In the genomic region with DNA sequence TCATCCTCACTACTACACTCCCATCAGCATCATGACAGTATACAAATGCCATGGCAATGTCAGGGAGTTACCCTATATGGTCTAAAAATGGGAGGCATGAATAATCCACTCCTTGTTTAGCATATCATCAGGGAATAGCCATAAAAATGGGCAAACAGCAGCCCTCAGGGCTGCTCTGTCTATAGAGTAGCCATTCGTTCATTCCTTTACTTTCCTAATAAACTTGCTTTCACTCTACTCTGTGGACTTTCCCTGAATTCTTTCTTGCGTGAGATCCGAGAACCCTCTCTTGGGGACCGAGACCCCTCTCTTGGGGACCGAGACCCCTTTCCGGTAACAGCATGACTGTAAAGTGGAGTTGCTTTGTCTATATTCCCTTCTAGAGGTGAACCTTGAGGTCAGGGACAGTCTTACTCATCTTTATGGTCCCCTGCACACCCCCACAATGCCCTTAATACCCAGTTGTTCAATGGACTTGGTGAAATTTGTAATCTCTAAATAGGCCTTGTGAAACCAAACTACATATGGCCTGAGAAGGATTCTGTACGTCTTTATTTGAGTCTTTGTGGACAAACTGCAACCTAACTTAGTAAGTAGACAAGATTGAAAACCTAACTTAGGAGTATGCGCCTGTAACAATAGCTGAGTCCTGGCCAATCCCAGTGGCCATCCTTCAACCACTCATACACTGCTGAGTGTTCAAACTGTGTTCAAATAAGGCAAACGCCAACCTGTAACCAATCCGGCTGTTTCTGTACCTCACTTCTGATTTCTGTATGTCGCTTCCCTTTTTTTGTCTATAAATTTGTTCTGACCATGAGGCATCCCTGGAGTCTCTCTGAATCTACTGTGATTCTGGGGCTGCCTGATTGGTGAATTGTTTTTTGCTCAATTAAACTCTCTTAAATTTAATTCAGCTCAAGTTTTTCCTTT, we compare ENCODE assay signal across 19 cellular contexts. TPM values are rescaled to one million over a fixed set of nuclear protein-coding genes. Genes with fewer than 3 reads are reported as not detected.
DNase-seq lines count a peak whose midpoint lies in the region; ATAC-seq, FAIRE-seq and TF ChIP-seq lines count a peak whose summit lies in the region.
"Had no signal": no experiment of that assay in that cellular context is flagged by ENCODE, and none has a peak within 500 bp of the region (broad histone marks: within the 10 kb centered on the region; RNA-seq: fewer than 3 reads in every experiment).

No MANE protein-coding gene starts in this region.

- TF ChIP-seq CTCF in Calu3 (IDR thresholded peaks at IDR 0.05; ENCODE audit: unreplicated experiment) = no peak
- TF ChIP-seq CTCF in astrocyte (IDR thresholded peaks at IDR 0.05; ENCODE audit: insufficient read depth, low read depth, low read length) = no peak

- H3K27me3 ChIP-seq in astrocyte (ENCODE audit: insufficient read depth, low read length) = no peaks in the 10 kb centered on the region
- H3K27me3 ChIP-seq: right lobe of liver, upper lobe of right lung had no signal

- FAIRE-seq in astrocyte (lab: Jason Lieb, UNC) = no peak
- FAIRE-seq: A204.1 had no signal

- no peak overlapping the region for H3K4me3 Mint-ChIP-seq in Calu3 (ENCODE audit: low read depth, unreplicated experiment)
- no peak overlapping the region for H3K4me3 Mint-ChIP-seq in astrocyte (ENCODE audit: unreplicated experiment)
- H3K4me3 Mint-ChIP-seq: activated CD4-positive, alpha-beta T cell treated with anti-CD3 and anti-CD28 coated beads for 36 hours; activated naive CD8-positive, alpha-beta T cell; CD4-positive, alpha-beta memory T cell; effector memory CD8-positive, alpha-beta T cell had no signal

- H3K79me2 ChIP-seq in astrocyte (ENCODE audit: insufficient read depth, low read length) = no peaks in the 10 kb centered on the region

- no TSS peak for BruUV-seq in Calu3 (replicated peaks; lab: Mats Ljungman, UMichigan)

- H4K20me1 ChIP-seq in astrocyte (ENCODE audit: insufficient read depth, low read length) = no peaks in the 10 kb centered on the region

- intact Hi-C loops in Calu3 (cut with micrococcal nuclease; ENCODE audit: unreplicated experiment) = no loop called here
- intact Hi-C loops in Right ventricle myocardium inferior (cut with DNase I) = no loop called here

- no peak for DNase-seq in Calu3
- no peak for DNase-seq in astrocyte (ENCODE audit: low read depth)
- DNase-seq in NK-92 treated with Interleukin-12 subunit alpha and Interleukin-12 subunit beta, amount 100 ng/mL, for 24 hours (lab: John Stamatoyannopoulos, UW) = no peak
- no peak for DNase-seq in OCI-M1 (lab: John Stamatoyannopoulos, UW)
- DNase-seq in Right ventricle myocardium inferior (ENCODE audit: missing footprints) = no peak
- DNase-seq in NCI-H2171 (lab: John Stamatoyannopoulos, UW) = no peak
- DNase-seq: activated CD4-positive, alpha-beta T cell treated with anti-CD3 and anti-CD28 coated beads for 36 hours; activated T-cell treated with anti-CD3 and anti-CD28 coated beads for 4 hours; CD4-positive, alpha-beta memory T cell; effector memory CD8-positive, alpha-beta T cell; NCI-H1694 treated with DMSO at 0.1 percent for 48 hours; NCI-H69; stimulated activated CD4-positive, alpha-beta T cell treated with anti-CD3 and anti-CD28 coated beads, Interleukin-4, amount 100 ng/mL, for 4 hours; upper lobe of right lung had no signal

- CTCF ChIA-PET in Calu3 (lab: Charles Lee) = no interaction called here

- H3K27ac Mint-ChIP-seq in Calu3 (ENCODE audit: unreplicated experiment) (peak overlapping the region; percentile 22), astrocyte (ENCODE audit: unreplicated experiment) (peak overlapping the region; percentile 55)
- H3K27ac Mint-ChIP-seq: activated CD4-positive, alpha-beta T cell treated with anti-CD3 and anti-CD28 coated beads for 36 hours; activated naive CD8-positive, alpha-beta T cell; CD4-positive, alpha-beta memory T cell; effector memory CD8-positive, alpha-beta T cell had no signal

- H3K9me3 ChIP-seq in astrocyte (ENCODE audit: insufficient read depth, low read depth, low read length) = no peaks in the 10 kb centered on the region
- H3K9me3 ChIP-seq: right lobe of liver, upper lobe of right lung had no signal

- H3K4me1 Mint-ChIP-seq in Calu3 (ENCODE audit: low read depth, unreplicated experiment) (peaks cover 13% of the 10 kb centered on the region), astrocyte (ENCODE audit: low read depth, unreplicated experiment) (peaks cover 17% of the 10 kb centered on the region)
- H3K4me1 Mint-ChIP-seq: activated CD4-positive, alpha-beta T cell treated with anti-CD3 and anti-CD28 coated beads for 36 hours had no signal

- H3K9me3 Mint-ChIP-seq in Calu3 (ENCODE audit: low read depth, unreplicated experiment) = no peaks in the 10 kb centered on the region
- no peaks in the 10 kb centered on the region for H3K9me3 Mint-ChIP-seq in astrocyte (ENCODE audit: unreplicated experiment)
- H3K9me3 Mint-ChIP-seq: CD4-positive, alpha-beta memory T cell; effector memory CD8-positive, alpha-beta T cell had no signal

- no peak overlapping the region for H3K27ac ChIP-seq in astrocyte (ENCODE audit: low read depth, low read length)
- H3K27ac ChIP-seq: right lobe of liver, upper lobe of right lung had no signal

- peaks cover 9% of the 10 kb centered on the region for H3K4me1 ChIP-seq in astrocyte (ENCODE audit: insufficient read depth, low read length)
- H3K4me1 ChIP-seq: right lobe of liver, upper lobe of right lung had no signal

- no peaks in the 10 kb centered on the region for H3K36me3 Mint-ChIP-seq in Calu3 (ENCODE audit: insufficient read depth, unreplicated experiment)
- no peaks in the 10 kb centered on the region for H3K36me3 Mint-ChIP-seq in astrocyte (ENCODE audit: low read depth, unreplicated experiment)
- H3K36me3 Mint-ChIP-seq: activated naive CD8-positive, alpha-beta T cell; CD4-positive, alpha-beta memory T cell had no signal

- H2AFZ ChIP-seq in astrocyte (ENCODE audit: low read depth, low read length) = no peak overlapping the region

- no peaks in the 10 kb centered on the region for H3K36me3 ChIP-seq in astrocyte (ENCODE audit: insufficient read depth, low read length)
- H3K36me3 ChIP-seq: right lobe of liver, upper lobe of right lung had no signal

- peak overlapping the region; percentile 21 for H3K4me2 ChIP-seq in astrocyte (ENCODE audit: low read length)

- H3K9ac ChIP-seq in astrocyte (ENCODE audit: low read length) = no peak overlapping the region

- peak; percentile 53 for ATAC-seq in GM21526 (IDR thresholded peaks at IDR 0.05; ENCODE audit: low FRiP score, unreplicated experiment)
- peak; percentile 58 for ATAC-seq in HG03060 (IDR thresholded peaks at IDR 0.05; ENCODE audit: low read depth, unreplicated experiment)
- no peak for ATAC-seq in Right ventricle myocardium inferior
- ATAC-seq: activated CD4-positive, alpha-beta T cell treated with anti-CD3 and anti-CD28 coated beads for 36 hours; effector memory CD8-positive, alpha-beta T cell; right lobe of liver; upper lobe of right lung had no signal

- H3K27me3 Mint-ChIP-seq in Calu3 (ENCODE audit: unreplicated experiment) = no peaks in the 10 kb centered on the region
- H3K27me3 Mint-ChIP-seq in astrocyte (ENCODE audit: low read depth, unreplicated experiment) = no peaks in the 10 kb centered on the region
- H3K27me3 Mint-ChIP-seq: activated CD4-positive, alpha-beta T cell treated with anti-CD3 and anti-CD28 coated beads for 36 hours; activated naive CD8-positive, alpha-beta T cell had no signal

- H3K4me3 ChIP-seq in astrocyte (ENCODE audit: insufficient read depth, low read depth, low read length) = no peak overlapping the region
- H3K4me3 ChIP-seq: right lobe of liver, upper lobe of right lung had no signal

RNA-seq across cellular contexts. Expression of a gene that starts 32.3 kb away (rescaled TPM):
- total RNA-seq in Calu3 (2022) (18.8 and 21.1 TPM in 2 replicates), astrocyte (33.7 and 34.2 TPM in 2 replicates), Right ventricle myocardium inferior (8.6 TPM)
